ENCODE assay signal across 8 cellular contexts in the genomic region with DNA sequence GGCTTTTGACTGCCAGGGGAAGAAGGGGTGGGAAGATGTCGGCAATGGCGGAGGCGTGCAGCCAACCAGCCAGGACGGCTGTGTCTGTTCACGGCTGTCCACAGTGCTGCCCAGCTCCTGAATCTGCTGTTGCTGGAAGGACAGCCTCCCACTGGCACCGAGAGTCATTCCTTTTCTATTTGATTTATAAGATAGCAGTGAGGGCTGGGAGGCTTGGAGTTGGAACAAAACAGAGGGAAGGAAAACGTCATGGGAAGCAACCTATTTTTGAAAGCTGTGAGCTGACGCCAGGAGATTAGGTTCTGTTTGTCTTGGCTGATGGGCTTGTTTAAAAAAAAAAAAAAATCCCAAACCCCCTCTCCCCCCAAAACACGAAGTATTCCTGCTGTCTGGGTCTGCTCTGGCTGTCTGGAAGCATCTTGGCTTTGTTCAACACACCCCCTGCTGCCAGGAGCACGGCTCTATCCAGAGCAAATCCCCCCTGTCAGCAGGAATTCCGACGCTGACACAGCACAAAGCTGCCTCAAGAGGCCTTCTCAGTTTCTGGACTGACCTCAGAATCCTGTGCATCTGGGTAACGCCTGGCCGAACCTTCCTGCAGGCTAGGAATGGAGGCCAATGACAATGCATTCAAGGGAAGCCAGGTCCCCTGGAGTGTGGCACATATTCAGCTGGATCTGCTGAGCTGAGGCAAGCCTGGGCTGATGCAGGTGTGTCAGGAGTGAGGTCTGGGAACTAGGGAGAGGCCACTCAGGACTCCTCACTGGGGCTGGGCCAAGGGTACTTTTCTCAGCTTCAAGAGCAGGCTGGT. TPM values are rescaled to one million over a fixed set of nuclear protein-coding genes. Genes with fewer than 3 reads are reported as not detected.
DNase-seq lines count a peak whose midpoint lies in the region; ATAC-seq, FAIRE-seq and TF ChIP-seq lines count a peak whose summit lies in the region.

No MANE protein-coding gene starts in this region.

- CTCF ChIA-PET in HEK293 (lab: Yijun Ruan, JAX) = interaction anchor here (0.5 to 3.5 kb wide), 5 partner anchors 13 to 198 kb away, joined by 3 to 21 read pairs (median 4); no protein-coding TSS in a partner anchor

- peak; percentile 92 for FAIRE-seq in islet of Langerhans (lab: Jason Lieb, UNC)

- H3K36me3 ChIP-seq in HEK293 (ENCODE audit: control insufficient read depth in 2 of 2, insufficient read depth in 1 of 2, low read length in 2 of 2) = peaks cover 3 to 58% of the 10 kb centered on the region in 2 experiments; a peak in 2 of 3 replicates
- H3K36me3 ChIP-seq in brain microvascular endothelial cell (replicated peaks) = peaks cover 14% of the 10 kb centered on the region
- peaks cover 74% of the 10 kb centered on the region for H3K36me3 ChIP-seq in skeletal muscle satellite cell (ENCODE audit: insufficient read depth, low read length)

- no peak overlapping the region for H3K4me3 ChIP-seq in HEK293 (ENCODE audit: low read depth, low read length)
- no peak overlapping the region for H3K4me3 ChIP-seq in brain microvascular endothelial cell (ENCODE audit: low read depth, low read length)
- H3K4me3 ChIP-seq in skeletal muscle satellite cell (ENCODE audit: low read length) = no peak overlapping the region

- H3K9me3 ChIP-seq in HEK293 (ENCODE audit: control insufficient read depth, insufficient read depth, low read depth, low read length) (no peaks in the 10 kb centered on the region), skeletal muscle satellite cell (replicated peaks; ENCODE audit: low read length) (no peaks in the 10 kb centered on the region), T-helper 17 cell (ENCODE audit: control insufficient read depth, low read length, poor library complexity, severe bottlenecking) (no peaks in the 10 kb centered on the region)

- in situ Hi-C loops in brain microvascular endothelial cell (cut with HindIII; ENCODE audit: low pct_ligation_motif_present, low sequenced_read_pairs) = no loop called here

- no peaks in the 10 kb centered on the region for H3K27me3 ChIP-seq in brain microvascular endothelial cell (replicated peaks)
- no peaks in the 10 kb centered on the region for H3K27me3 ChIP-seq in skeletal muscle satellite cell (ENCODE audit: control insufficient read depth, insufficient read depth, low read length)

- H3K36me3 Mint-ChIP-seq in T-helper 17 cell (ENCODE audit: low read depth) = peaks cover 4% of the 10 kb centered on the region

- peak; percentile 34; the same call in 1 of the 2 replicates for TF ChIP-seq CTCF in HEK293 (tag by site-specific recombination; IDR thresholded peaks at IDR 0.05)
- TF ChIP-seq CTCF in brain microvascular endothelial cell (IDR thresholded peaks at IDR 0.05; ENCODE audit: low read depth, low read length, missing control alignments) = peak; percentile 29

- H3K9ac ChIP-seq in skeletal muscle satellite cell (ENCODE audit: low read depth, low read length) = no peak overlapping the region

- ATAC-seq in GM18498 (IDR thresholded peaks at IDR 0.05; ENCODE audit: unreplicated experiment) (no peak), T-helper 17 cell (no peak)

- no peak overlapping the region for H3K4me3 Mint-ChIP-seq in T-helper 17 cell

- POLR2A ChIA-PET in HEK293 (lab: Yijun Ruan, JAX) = no interaction called here

- H3K27ac ChIP-seq in HEK293 (ENCODE audit: extremely low read depth, low read depth, low read length) (peak overlapping the region; percentile 93), brain microvascular endothelial cell (peak overlapping the region; percentile 55)

- H3K4me1 Mint-ChIP-seq in T-helper 17 cell = peaks cover 2% of the 10 kb centered on the region

- H3K4me2 ChIP-seq in skeletal muscle satellite cell (ENCODE audit: low read length) = peak overlapping the region; percentile 46

- peak; percentile 87 for DNase-seq in brain microvascular endothelial cell
- DNase-seq in activated naive CD4-positive, alpha-beta T cell treated with Interleukin-2 at 50 U/mL for 16 hours = no peak
- no peak for DNase-seq in T-helper 17 cell
- no peak for DNase-seq in cerebellar nuclear complex (lab: John Stamatoyannopoulos, UW)

- H3K27me3 Mint-ChIP-seq in T-helper 17 cell = no peaks in the 10 kb centered on the region

- peaks cover 17% of the 10 kb centered on the region for H3K4me1 ChIP-seq in HEK293 (ENCODE audit: control insufficient read depth, insufficient read depth, low read length)
- H3K4me1 ChIP-seq in skeletal muscle satellite cell (ENCODE audit: control insufficient read depth, insufficient read depth, low read length) = peaks cover 22% of the 10 kb centered on the region

- H3K27ac Mint-ChIP-seq in T-helper 17 cell = no peak overlapping the region

TF ChIP-seq in HEK293, 187 proteins besides CTCF, POLR2A, EP300 and RAD21 (continues in another document):
- TF ChIP-seq ZBTB7A (tag by site-specific recombination; IDR thresholded peaks at IDR 0.05; ENCODE audit: low read depth) (peak; percentile 28; the same call in 1 of the 2 replicates), ZNF792 (tag by site-specific recombination; IDR thresholded peaks at IDR 0.05) (no peak), ZBTB8A (tag by site-specific recombination; IDR thresholded peaks at IDR 0.05) (peak; percentile 64; the same call in 1 of the 2 replicates), ZNF530 (tag by site-specific recombination; IDR thresholded peaks at IDR 0.05; ENCODE audit: low read depth) (no peak), ZNF660 (tag by site-specific recombination; IDR thresholded peaks at IDR 0.05) (no peak), ZNF221 (tag by site-specific recombination; IDR thresholded peaks at IDR 0.05; ENCODE audit: borderline replicate concordance) (no peak), ZXDB (tag by site-specific recombination; IDR thresholded peaks at IDR 0.05) (no peak), BCL11A (tag by site-specific recombination; IDR thresholded peaks at IDR 0.05; ENCODE audit: low read depth) (no peak), ZNF776 (tag by site-specific recombination; IDR thresholded peaks at IDR 0.05; ENCODE audit: borderline replicate concordance) (no peak)
- TF ChIP-seq, protein P1, sequence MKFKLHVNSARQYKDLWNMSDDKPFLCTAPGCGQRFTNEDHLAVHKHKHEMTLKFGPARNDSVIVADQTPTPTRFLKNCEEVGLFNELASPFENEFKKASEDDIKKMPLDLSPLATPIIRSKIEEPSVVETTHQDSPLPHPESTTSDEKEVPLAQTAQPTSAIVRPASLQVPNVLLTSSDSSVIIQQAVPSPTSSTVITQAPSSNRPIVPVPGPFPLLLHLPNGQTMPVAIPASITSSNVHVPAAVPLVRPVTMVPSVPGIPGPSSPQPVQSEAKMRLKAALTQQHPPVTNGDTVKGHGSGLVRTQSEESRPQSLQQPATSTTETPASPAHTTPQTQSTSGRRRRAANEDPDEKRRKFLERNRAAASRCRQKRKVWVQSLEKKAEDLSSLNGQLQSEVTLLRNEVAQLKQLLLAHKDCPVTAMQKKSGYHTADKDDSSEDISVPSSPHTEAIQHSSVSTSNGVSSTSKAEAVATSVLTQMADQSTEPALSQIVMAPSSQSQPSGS (tag by site-specific recombination; IDR thresholded peaks at IDR 0.05; ENCODE audit: low read depth) = no peak
- TF ChIP-seq, protein P2, sequence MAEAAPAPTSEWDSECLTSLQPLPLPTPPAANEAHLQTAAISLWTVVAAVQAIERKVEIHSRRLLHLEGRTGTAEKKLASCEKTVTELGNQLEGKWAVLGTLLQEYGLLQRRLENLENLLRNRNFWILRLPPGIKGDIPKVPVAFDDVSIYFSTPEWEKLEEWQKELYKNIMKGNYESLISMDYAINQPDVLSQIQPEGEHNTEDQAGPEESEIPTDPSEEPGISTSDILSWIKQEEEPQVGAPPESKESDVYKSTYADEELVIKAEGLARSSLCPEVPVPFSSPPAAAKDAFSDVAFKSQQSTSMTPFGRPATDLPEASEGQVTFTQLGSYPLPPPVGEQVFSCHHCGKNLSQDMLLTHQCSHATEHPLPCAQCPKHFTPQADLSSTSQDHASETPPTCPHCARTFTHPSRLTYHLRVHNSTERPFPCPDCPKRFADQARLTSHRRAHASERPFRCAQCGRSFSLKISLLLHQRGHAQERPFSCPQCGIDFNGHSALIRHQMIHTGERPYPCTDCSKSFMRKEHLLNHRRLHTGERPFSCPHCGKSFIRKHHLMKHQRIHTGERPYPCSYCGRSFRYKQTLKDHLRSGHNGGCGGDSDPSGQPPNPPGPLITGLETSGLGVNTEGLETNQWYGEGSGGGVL (tag by site-specific recombination; IDR thresholded peaks at IDR 0.05) = peak; percentile 32; the same call in 1 of the 2 replicates
- TF ChIP-seq, protein P3, sequence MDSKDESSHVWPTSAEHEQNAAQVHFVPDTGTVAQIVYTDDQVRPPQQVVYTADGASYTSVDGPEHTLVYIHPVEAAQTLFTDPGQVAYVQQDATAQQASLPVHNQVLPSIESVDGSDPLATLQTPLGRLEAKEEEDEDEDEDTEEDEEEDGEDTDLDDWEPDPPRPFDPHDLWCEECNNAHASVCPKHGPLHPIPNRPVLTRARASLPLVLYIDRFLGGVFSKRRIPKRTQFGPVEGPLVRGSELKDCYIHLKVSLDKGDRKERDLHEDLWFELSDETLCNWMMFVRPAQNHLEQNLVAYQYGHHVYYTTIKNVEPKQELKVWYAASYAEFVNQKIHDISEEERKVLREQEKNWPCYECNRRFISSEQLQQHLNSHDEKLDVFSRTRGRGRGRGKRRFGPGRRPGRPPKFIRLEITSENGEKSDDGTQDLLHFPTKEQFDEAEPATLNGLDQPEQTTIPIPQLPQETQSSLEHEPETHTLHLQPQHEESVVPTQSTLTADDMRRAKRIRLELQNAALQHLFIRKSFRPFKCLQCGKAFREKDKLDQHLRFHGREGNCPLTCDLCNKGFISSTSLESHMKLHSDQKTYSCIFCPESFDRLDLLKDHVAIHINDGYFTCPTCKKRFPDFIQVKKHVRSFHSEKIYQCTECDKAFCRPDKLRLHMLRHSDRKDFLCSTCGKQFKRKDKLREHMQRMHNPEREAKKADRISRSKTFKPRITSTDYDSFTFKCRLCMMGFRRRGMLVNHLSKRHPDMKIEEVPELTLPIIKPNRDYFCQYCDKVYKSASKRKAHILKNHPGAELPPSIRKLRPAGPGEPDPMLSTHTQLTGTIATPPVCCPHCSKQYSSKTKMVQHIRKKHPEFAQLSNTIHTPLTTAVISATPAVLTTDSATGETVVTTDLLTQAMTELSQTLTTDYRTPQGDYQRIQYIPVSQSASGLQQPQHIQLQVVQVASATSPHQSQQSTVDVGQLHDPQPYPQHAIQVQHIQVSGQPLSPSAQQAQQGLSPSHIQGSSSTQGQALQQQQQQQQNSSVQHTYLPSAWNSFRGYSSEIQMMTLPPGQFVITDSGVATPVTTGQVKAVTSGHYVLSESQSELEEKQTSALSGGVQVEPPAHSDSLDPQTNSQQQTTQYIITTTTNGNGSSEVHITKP (tag by site-specific recombination; IDR thresholded peaks at IDR 0.05) = peak; percentile 82

RNA-seq across cellular contexts. Expression of a gene that starts 41.0 kb away (rescaled TPM):
- total RNA-seq in skeletal muscle satellite cell (2012; rRNA removed) = 76.9 and 114 TPM in 2 replicates
- 100 to 1,000 TPM; 198 to 241 TPM for total RNA-seq in T-helper 17 cell
